33 cellular contexts compared by ENCODE assay signal in the genomic region with DNA sequence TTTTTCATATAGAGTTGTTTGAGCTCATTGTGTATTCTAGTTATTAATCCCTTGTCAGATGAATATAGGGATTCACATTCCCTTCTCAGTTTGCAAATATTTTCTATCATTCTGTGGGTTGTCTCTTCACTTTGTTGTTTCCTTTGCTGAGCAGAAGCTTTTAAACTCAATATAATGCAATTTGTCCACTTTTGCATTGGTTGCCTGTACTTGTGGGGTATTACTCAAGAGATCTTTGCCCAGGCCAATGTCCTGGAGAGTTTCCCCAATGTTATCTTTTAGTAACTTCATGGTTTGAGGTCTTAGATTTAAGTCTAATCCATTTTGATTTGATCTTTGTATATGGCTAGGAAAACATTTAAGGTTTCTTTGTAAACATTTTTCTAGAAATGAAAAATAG. TPM values are rescaled to one million over a fixed set of nuclear protein-coding genes. Genes with fewer than 3 reads are reported as not detected.
DNase-seq lines count a peak whose midpoint lies in the region; ATAC-seq, FAIRE-seq and TF ChIP-seq lines count a peak whose summit lies in the region.
"Had no signal": no experiment of that assay in that cellular context is flagged by ENCODE, and none has a peak within 500 bp of the region (broad histone marks: within the 10 kb centered on the region; RNA-seq: fewer than 3 reads in every experiment).

No MANE protein-coding gene starts in this region.

- intact Hi-C loops in HepG2 (cut with micrococcal nuclease; ENCODE audit: unreplicated experiment), result no loop called here

- TF ChIP-seq EP300 in HepG2 (IDR thresholded peaks at IDR 0.05; ENCODE audit: low read depth in 2 of 2, low read length in 2 of 2) (no peak), HepG2 (CRISPR knock-in tag; IDR thresholded peaks at IDR 0.05; ENCODE audit: borderline replicate concordance) (no peak)

- no peak for TF ChIP-seq POLR2A in HepG2 (IDR thresholded peaks at IDR 0.05; ENCODE audit: insufficient read depth in 1 of 2, low read depth in 2 of 2, low read length in 2 of 2)

- H3K36me3 ChIP-seq in liver (ENCODE audit: control insufficient read depth in 4 of 4, insufficient read depth in 3 of 4, low read depth in 1 of 4, low read length in 3 of 4), result peaks cover 0 to 8% (median 5%) of the 10 kb centered on the region in 4 donors
- H3K36me3 ChIP-seq in HepG2 (replicated peaks in 1 of 2; ENCODE audit: control insufficient read depth in 1 of 2, insufficient read depth in 2 of 2, low read length in 2 of 2), result peaks cover 0 to 2% of the 10 kb centered on the region in 2 experiments; a peak in 1 of 5 replicates
- no peaks in the 10 kb centered on the region for H3K36me3 ChIP-seq in H7 (replicated peaks; ENCODE audit: control insufficient read depth, insufficient read depth, low read length)

- no peak for TF ChIP-seq CTCF in liver (IDR thresholded peaks at IDR 0.05; ENCODE audit: low read depth, low read length, missing input control)
- no peak for TF ChIP-seq CTCF in HepG2 (CRISPR knock-in tag; IDR thresholded peaks at IDR 0.05)

- H3K4me1 ChIP-seq in liver (ENCODE audit: control insufficient read depth in 4 of 4, insufficient read depth in 4 of 4, low read length in 3 of 4), result no peaks in the 10 kb centered on the region
- H3K4me1 ChIP-seq in HepG2 (ENCODE audit: insufficient read depth, low read length), result no peaks in the 10 kb centered on the region
- H3K4me1 ChIP-seq: A549, BE2C, Caco-2 had no signal

- H3K9me3 ChIP-seq in liver (ENCODE audit: control insufficient read depth in 4 of 4, low read length in 3 of 4) (peaks cover 0 to 10% (median 4%) of the 10 kb centered on the region in 4 donors), HepG2 (ENCODE audit: low read length) (peaks cover 18% of the 10 kb centered on the region)

- POLR2A ChIA-PET in HepG2 (lab: Yijun Ruan, JAX), result no interaction called here

- H3K9ac ChIP-seq in liver (ENCODE audit: low read depth in 1 of 2, low read length in 2 of 2), result no peak overlapping the region
- H3K9ac ChIP-seq in HepG2 (ENCODE audit: insufficient read depth, low read depth, low read length), result no peak overlapping the region
- H3K9ac ChIP-seq: BLaER1; BLaER1 treated with 17β-estradiol and CSF1 and Interleukin-3, amounts not matched to agents 10 nM and 100 nM had no signal

- FAIRE-seq in HepG2 (lab: Jason Lieb, UNC) (no peak), islet of Langerhans (lab: Jason Lieb, UNC) (peak; percentile 27)
- FAIRE-seq: A204.1, A549, D721Med had no signal

- ATAC-seq in HepG2, result no peak
- ATAC-seq in left lobe of liver, result peak; percentile 54
- ATAC-seq: A549; CD8-positive, alpha-beta T cell had no signal

- in situ Hi-C loops in HepG2 (cut with HindIII; ENCODE audit: extremely low pct_ligation_motif_present, low pct_unique_long_range_greater_than_20kb), result no loop called here

- TF ChIP-seq RAD21 in liver (IDR thresholded peaks at IDR 0.05), result no peak
- no peak for TF ChIP-seq RAD21 in HepG2 (CRISPR knock-in tag; IDR thresholded peaks at IDR 0.05)

- DNase-seq in HepG2 (ENCODE audit: low spot score) (no peak), left lobe of liver (ENCODE audit: low spot score) (no peak), glomerular visceral epithelial cell (ENCODE audit: extremely low spot score) (no peak), H7 (no peak)
- DNase-seq: 8988T; ACHN; AML-193; BE2C; C1 segment of cervical spinal cord; Caco-2; Calu3; CD4-positive, alpha-beta memory T cell; CD4-positive, alpha-beta T cell; CD4-positive, CD25-positive, alpha-beta regulatory T cell; CD8-positive, alpha-beta memory T cell; CD8-positive, alpha-beta T cell; COR-L47; DMS 273 treated with DMSO at 0.1 percent for 48 hours; DMS153; DMS53; DMS79; DMS79 treated with DMSO at 0.1 percent for 48 hours; DND-41; EL had no signal

- no peak overlapping the region for H3K4me2 ChIP-seq in HepG2 (ENCODE audit: low read depth, low read length)
- H3K4me2 ChIP-seq: A549; BLaER1; BLaER1 treated with 17β-estradiol and CSF1 and Interleukin-3, amounts not matched to agents 10 nM and 100 nM had no signal

- no peak overlapping the region for H2AFZ ChIP-seq in HepG2 (ENCODE audit: low read length)

- H3K79me2 ChIP-seq in HepG2 (ENCODE audit: insufficient read depth, low read length), result no peaks in the 10 kb centered on the region

- BruUV-seq in HepG2 (replicated peaks; lab: Mats Ljungman, UMichigan), result no TSS peak

- no peak overlapping the region for H3K27ac ChIP-seq in liver (ENCODE audit: low read depth in 1 of 2, low read length in 2 of 2)
- no peak overlapping the region for H3K27ac ChIP-seq in HepG2 (ENCODE audit: extremely low read length, insufficient read depth, low read length)
- H3K27ac ChIP-seq: 22Rv1; A549; BLaER1; BLaER1 treated with 17β-estradiol and CSF1 and Interleukin-3, amounts not matched to agents 10 nM and 100 nM; C4-2B had no signal

- H4K20me1 ChIP-seq in HepG2 (ENCODE audit: insufficient read depth, low read length), result no peaks in the 10 kb centered on the region

- CTCF ChIA-PET in HepG2 (lab: Yijun Ruan, JAX; ENCODE audit: low intra/inter-chr PET ratio, low total read pairs), result no interaction called here

- H3K4me3 ChIP-seq in liver (ENCODE audit: low read depth in 1 of 3, low read length in 3 of 3), result no peak overlapping the region
- H3K4me3 ChIP-seq in HepG2 (replicated peaks in 1 of 3; ENCODE audit: insufficient read depth in 1 of 3, low read depth in 2 of 3, low read length in 3 of 3), result no peak overlapping the region
- no peak overlapping the region for H3K4me3 ChIP-seq in H7 (ENCODE audit: insufficient read depth, low read depth, low read length)
- H3K4me3 ChIP-seq: A549; BLaER1; BLaER1 treated with 17β-estradiol and CSF1 and Interleukin-3, amounts not matched to agents 10 nM and 100 nM had no signal

- no peaks in the 10 kb centered on the region for H3K27me3 ChIP-seq in liver (ENCODE audit: control insufficient read depth in 4 of 4, insufficient read depth in 4 of 4, low read length in 3 of 4)
- H3K27me3 ChIP-seq in HepG2 (ENCODE audit: control insufficient read depth in 1 of 2, insufficient read depth in 2 of 2, low read length in 2 of 2), result no peaks in the 10 kb centered on the region
- no peaks in the 10 kb centered on the region for H3K27me3 ChIP-seq in H7 (ENCODE audit: control insufficient read depth, insufficient read depth, low read length)
- H3K27me3 ChIP-seq: BE2C; BLaER1; BLaER1 treated with 17β-estradiol and CSF1 and Interleukin-3, amounts not matched to agents 10 nM and 100 nM had no signal

TF ChIP-seq in liver, 16 proteins besides CTCF, POLR2A, EP300 and RAD21:
- no peak for TF ChIP-seq TAF1 (conservative IDR thresholded peaks at IDR 0.05)
- no peak for TF ChIP-seq EGR1 (IDR thresholded peaks at IDR 0.05; ENCODE audit: low read depth in 2 of 2)
- peak; percentile 29 for TF ChIP-seq HNF4A (conservative IDR thresholded peaks at IDR 0.05)
TF ChIP-seq in liver: peak in this region for 1.

TF ChIP-seq in HepG2, 621 proteins besides CTCF, POLR2A, EP300 and RAD21 (continues in another document):
- TF ChIP-seq, protein P1, sequence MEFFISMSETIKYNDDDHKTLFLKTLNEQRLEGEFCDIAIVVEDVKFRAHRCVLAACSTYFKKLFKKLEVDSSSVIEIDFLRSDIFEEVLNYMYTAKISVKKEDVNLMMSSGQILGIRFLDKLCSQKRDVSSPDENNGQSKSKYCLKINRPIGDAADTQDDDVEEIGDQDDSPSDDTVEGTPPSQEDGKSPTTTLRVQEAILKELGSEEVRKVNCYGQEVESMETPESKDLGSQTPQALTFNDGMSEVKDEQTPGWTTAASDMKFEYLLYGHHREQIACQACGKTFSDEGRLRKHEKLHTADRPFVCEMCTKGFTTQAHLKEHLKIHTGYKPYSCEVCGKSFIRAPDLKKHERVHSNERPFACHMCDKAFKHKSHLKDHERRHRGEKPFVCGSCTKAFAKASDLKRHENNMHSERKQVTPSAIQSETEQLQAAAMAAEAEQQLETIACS (CRISPR knock-in tag; IDR thresholded peaks at IDR 0.05), result no peak
- TF ChIP-seq IRF9 (CRISPR knock-in tag; IDR thresholded peaks at IDR 0.05; ENCODE audit: borderline replicate concordance) (no peak), ZNF333 (CRISPR knock-in tag; IDR thresholded peaks at IDR 0.05; ENCODE audit: borderline replicate concordance) (no peak), PRPF4 (IDR thresholded peaks at IDR 0.05; ENCODE audit: low read depth, low read length, poor library complexity, severe bottlenecking) (no peak)

RNA-seq across cellular contexts. Expression of gene SEC22A, which starts 24.8 kb away (rescaled TPM):
- total RNA-seq in liver (10 to 100 TPM; 20.3 to 21.7 TPM), HepG2 (2016; rRNA removed; fragmentation: Illumina TruSeq; extraction: Trizol) (17.3 and 20.2 TPM in 2 replicates), left lobe of liver (7.7 TPM)
- polyA plus RNA-seq in liver (10 to 100 TPM in 1 of 2 donors, 1 to 10 TPM in 1; 9.7 to 11.9 TPM), HepG2 (2011; rRNA removed) (12.0 and 14.1 TPM in 2 replicates)
- total RNA-seq in HepG2 (2016; cell fraction: cytosol; rRNA removed; fragmentation: Illumina TruSeq; extraction: Trizol; ENCODE audit: low read depth), result 10.1 and 11.0 TPM in 2 replicates
- 16.4 and 18.4 TPM in 2 replicates for total RNA-seq in HepG2 (2016; cell fraction: insoluble cytoplasmic fraction; rRNA removed; fragmentation: Illumina TruSeq; extraction: Trizol)
- total RNA-seq in HepG2 (2016; cell fraction: membrane; rRNA removed; fragmentation: Illumina TruSeq; extraction: Trizol), result 10.4 and 13.0 TPM in 2 replicates
- total RNA-seq in HepG2 (2016; cell fraction: nucleus; rRNA removed; fragmentation: Illumina TruSeq; extraction: Trizol), result 16.5 and 18.0 TPM in 2 replicates
- 9.2 and 14.0 TPM in 2 replicates for polyA plus RNA-seq in HepG2 (2011; cell fraction: cytosol; rRNA removed)
- polyA plus RNA-seq in HepG2 (2011; cell fraction: nucleus; rRNA removed), result 5.3 and 6.1 TPM in 2 replicates
- polyA plus RNA-seq in HepG2 (2012), result 7.1 and 10.9 TPM in 2 replicates
- polyA plus RNA-seq in HepG2 (2016; cell fraction: cytosol; fragmentation: Illumina TruSeq; extraction: Trizol; ENCODE audit: low read depth), result 3.1 and 3.3 TPM in 2 replicates
- polyA plus RNA-seq in HepG2 (2016; cell fraction: insoluble cytoplasmic fraction; fragmentation: Illumina TruSeq; extraction: Trizol; ENCODE audit: low read depth), result 13.6 and 16.4 TPM in 2 replicates
- 4.6 and 4.7 TPM in 2 replicates for polyA plus RNA-seq in HepG2 (2016; cell fraction: membrane; fragmentation: Illumina TruSeq; extraction: Trizol; ENCODE audit: low read depth)
- 13.1 and 19.4 TPM in 2 replicates for polyA plus RNA-seq in HepG2 (2016; cell fraction: nucleus; fragmentation: Illumina TruSeq; extraction: Trizol; ENCODE audit: insufficient read depth, low read depth)
- polyA minus RNA-seq in HepG2 (2011; rRNA and poly(A)+ RNA removed; ENCODE audit: low replicate concordance), result 13.8 and 17.5 TPM in 2 replicates
- polyA minus RNA-seq in HepG2 (2011; cell fraction: cytosol; rRNA and poly(A)+ RNA removed), result 7.5 and 11.2 TPM in 2 replicates
- 21.6 and 22.4 TPM in 2 replicates for polyA minus RNA-seq in HepG2 (2011; cell fraction: nucleus; rRNA and poly(A)+ RNA removed)
- 21.5 and 23.5 TPM in 2 replicates for total RNA-seq in H7 (2014; rRNA removed; shearing (Covaris generic))
